In genomic region chr2:85999131-85999831, GRCh38 we compare ENCODE assay signal across 8 cellular contexts.
DNase-seq lines count a peak whose midpoint lies in the region; ATAC-seq and TF ChIP-seq lines count a peak whose summit lies in the region.

No MANE protein-coding gene starts in this region.

- H3K27ac ChIP-seq in MM.1S (ENCODE audit: low read length), result peak overlapping the region; percentile 94

- peaks cover 23% of the 10 kb centered on the region for H3K79me2 ChIP-seq in MM.1S (ENCODE audit: low read length)

- no peak overlapping the region for H3K27ac Mint-ChIP-seq in activated naive CD4-positive, alpha-beta T cell treated with anti-CD3 and anti-CD28 coated beads for 36 hours

- TF ChIP-seq POLR2A in erythroblast (IDR thresholded peaks at IDR 0.05; ENCODE audit: low read length), result no peak

- peaks cover 51% of the 10 kb centered on the region for H3K4me1 Mint-ChIP-seq in activated naive CD4-positive, alpha-beta T cell treated with anti-CD3 and anti-CD28 coated beads for 36 hours (ENCODE audit: low read depth)

- TF ChIP-seq CTCF in MM.1S (IDR thresholded peaks at IDR 0.05; ENCODE audit: low read length), result no peak

- no peaks in the 10 kb centered on the region for H3K27me3 ChIP-seq in MM.1S (replicated peaks; ENCODE audit: insufficient read depth, low read length)

- peak overlapping the region; percentile 59 for H3K4me2 ChIP-seq in MM.1S (ENCODE audit: low read depth, low read length)

- DNase-seq in MM.1S, result peak; percentile 88
- peak; percentile 66 for DNase-seq in activated naive CD4-positive, alpha-beta T cell treated with anti-CD3 and anti-CD28 coated beads for 36 hours
- DNase-seq in islet precursor cell, result peak; percentile 44
- DNase-seq in stromal cell of bone marrow (ENCODE audit: low read depth), result peak; percentile 36
- no peak for DNase-seq in erythroblast (lab: John Stamatoyannopoulos, UW)
- no peak for DNase-seq in DMS79 (lab: John Stamatoyannopoulos, UW)

- H3K9me2 ChIP-seq in MM.1S (replicated peaks; ENCODE audit: insufficient read depth, low read length), result no peaks in the 10 kb centered on the region

- H3K9me3 Mint-ChIP-seq in activated naive CD4-positive, alpha-beta T cell treated with anti-CD3 and anti-CD28 coated beads for 36 hours, result no peaks in the 10 kb centered on the region

- H3K4me3 Mint-ChIP-seq in activated naive CD4-positive, alpha-beta T cell treated with anti-CD3 and anti-CD28 coated beads for 36 hours, result peak overlapping the region; percentile 12

- no peaks in the 10 kb centered on the region for H3K9me3 ChIP-seq in MM.1S (replicated peaks; ENCODE audit: insufficient read depth, low read length)

- H2AFZ ChIP-seq in MM.1S (ENCODE audit: low read length), result peak overlapping the region; percentile 29; the same call in 1 of the 2 replicates

- peaks cover 61% of the 10 kb centered on the region for H3F3A ChIP-seq in MM.1S (ENCODE audit: insufficient read depth, low read length)

- H3K27me3 Mint-ChIP-seq in activated naive CD4-positive, alpha-beta T cell treated with anti-CD3 and anti-CD28 coated beads for 36 hours (ENCODE audit: low read depth), result no peaks in the 10 kb centered on the region

- H3K9ac ChIP-seq in MM.1S (ENCODE audit: low read length), result peak overlapping the region; percentile 66

- H3K4me1 ChIP-seq in MM.1S (ENCODE audit: low read length), result peaks cover 76% of the 10 kb centered on the region

- no peaks in the 10 kb centered on the region for H3K36me3 Mint-ChIP-seq in activated naive CD4-positive, alpha-beta T cell treated with anti-CD3 and anti-CD28 coated beads for 36 hours (ENCODE audit: low read depth)

- peak; percentile 79 for ATAC-seq in GM21717 (IDR thresholded peaks at IDR 0.05; ENCODE audit: unreplicated experiment)

- no peaks in the 10 kb centered on the region for H4K20me1 ChIP-seq in MM.1S (ENCODE audit: insufficient read depth, low read length)

- no peaks in the 10 kb centered on the region for H3K36me3 ChIP-seq in MM.1S (replicated peaks; ENCODE audit: insufficient read depth, low read length)

- intact Hi-C loops in activated naive CD4-positive, alpha-beta T cell treated with anti-CD3 and anti-CD28 coated beads for 36 hours (cut with micrococcal nuclease), result no loop called here

- CTCF ChIA-PET in activated naive CD4-positive, alpha-beta T cell treated with anti-CD3 and anti-CD28 coated beads for 36 hours (lab: Charles Lee), result interaction anchor here (0.7 to 1.2 kb wide), 2 partner anchors 110 to 154 kb away, joined by 3 read pairs; partner anchors contain the start of gene ST3GAL5

- H3K4me3 ChIP-seq in GM08714 (ENCODE audit: low read length) (peak overlapping the region; percentile 27; the same call in 1 of the 2 replicates), MM.1S (ENCODE audit: low read length) (peak overlapping the region; percentile 17; the same call in 1 of the 2 replicates)

Comparison
In these comparisons a context has a peak if more than half of its experiments do, and no peak if none do; other contexts are left out.
1. DNase-seq: peak in MM.1S (single experiment), activated naive CD4-positive, alpha-beta T cell treated with anti-CD3 and anti-CD28 coated beads for 36 hours (single experiment), islet precursor cell (single experiment) and stromal cell of bone marrow (single experiment); none in erythroblast (0 of 2) and DMS79 (single experiment).